2 cellular contexts compared by ENCODE assay signal in the genomic region with DNA sequence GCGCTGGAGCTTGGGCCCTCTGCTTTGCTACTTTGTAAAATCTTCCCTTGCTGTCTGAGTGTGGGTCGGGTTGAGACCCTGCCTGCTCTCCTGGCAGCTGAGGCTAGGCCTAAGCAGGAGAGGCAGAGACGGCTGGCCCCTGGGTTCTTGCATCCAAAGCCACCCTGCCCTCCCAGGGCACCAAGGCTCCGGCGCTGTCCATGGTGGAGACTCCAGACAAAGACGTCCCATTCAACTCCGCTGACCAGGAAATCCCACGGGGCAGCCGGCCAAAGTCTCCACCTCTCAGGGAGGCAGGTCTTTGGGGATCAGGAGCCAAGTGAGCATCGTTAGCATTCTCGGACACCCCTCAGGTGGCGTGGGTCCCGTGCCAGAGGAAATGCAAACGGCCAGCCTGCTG.
TF ChIP-seq lines count a peak whose summit lies in the region.

No MANE protein-coding gene starts in this region.

TF ChIP-seq in GM23338, 12 proteins besides CTCF, POLR2A, EP300 and RAD21:
- TF ChIP-seq, protein P1, sequence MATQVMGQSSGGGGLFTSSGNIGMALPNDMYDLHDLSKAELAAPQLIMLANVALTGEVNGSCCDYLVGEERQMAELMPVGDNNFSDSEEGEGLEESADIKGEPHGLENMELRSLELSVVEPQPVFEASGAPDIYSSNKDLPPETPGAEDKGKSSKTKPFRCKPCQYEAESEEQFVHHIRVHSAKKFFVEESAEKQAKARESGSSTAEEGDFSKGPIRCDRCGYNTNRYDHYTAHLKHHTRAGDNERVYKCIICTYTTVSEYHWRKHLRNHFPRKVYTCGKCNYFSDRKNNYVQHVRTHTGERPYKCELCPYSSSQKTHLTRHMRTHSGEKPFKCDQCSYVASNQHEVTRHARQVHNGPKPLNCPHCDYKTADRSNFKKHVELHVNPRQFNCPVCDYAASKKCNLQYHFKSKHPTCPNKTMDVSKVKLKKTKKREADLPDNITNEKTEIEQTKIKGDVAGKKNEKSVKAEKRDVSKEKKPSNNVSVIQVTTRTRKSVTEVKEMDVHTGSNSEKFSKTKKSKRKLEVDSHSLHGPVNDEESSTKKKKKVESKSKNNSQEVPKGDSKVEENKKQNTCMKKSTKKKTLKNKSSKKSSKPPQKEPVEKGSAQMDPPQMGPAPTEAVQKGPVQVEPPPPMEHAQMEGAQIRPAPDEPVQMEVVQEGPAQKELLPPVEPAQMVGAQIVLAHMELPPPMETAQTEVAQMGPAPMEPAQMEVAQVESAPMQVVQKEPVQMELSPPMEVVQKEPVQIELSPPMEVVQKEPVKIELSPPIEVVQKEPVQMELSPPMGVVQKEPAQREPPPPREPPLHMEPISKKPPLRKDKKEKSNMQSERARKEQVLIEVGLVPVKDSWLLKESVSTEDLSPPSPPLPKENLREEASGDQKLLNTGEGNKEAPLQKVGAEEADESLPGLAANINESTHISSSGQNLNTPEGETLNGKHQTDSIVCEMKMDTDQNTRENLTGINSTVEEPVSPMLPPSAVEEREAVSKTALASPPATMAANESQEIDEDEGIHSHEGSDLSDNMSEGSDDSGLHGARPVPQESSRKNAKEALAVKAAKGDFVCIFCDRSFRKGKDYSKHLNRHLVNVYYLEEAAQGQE (IDR thresholded peaks at IDR 0.05; ENCODE audit: unreplicated experiment), result peak; percentile 94
- no peak for TF ChIP-seq EZH2 (IDR thresholded peaks at IDR 0.05; ENCODE audit: low read depth, unreplicated experiment)

TF ChIP-seq in WTC11, 78 proteins besides CTCF, POLR2A, EP300 and RAD21 (continued from another document):
- peak; percentile 78; the same call in 1 of the 2 replicates for TF ChIP-seq TP53 (CRISPR knock-in tag; IDR thresholded peaks at IDR 0.05)
- TF ChIP-seq NR1H2 (CRISPR knock-in tag; IDR thresholded peaks at IDR 0.05), result no peak
- TF ChIP-seq, protein P2, sequence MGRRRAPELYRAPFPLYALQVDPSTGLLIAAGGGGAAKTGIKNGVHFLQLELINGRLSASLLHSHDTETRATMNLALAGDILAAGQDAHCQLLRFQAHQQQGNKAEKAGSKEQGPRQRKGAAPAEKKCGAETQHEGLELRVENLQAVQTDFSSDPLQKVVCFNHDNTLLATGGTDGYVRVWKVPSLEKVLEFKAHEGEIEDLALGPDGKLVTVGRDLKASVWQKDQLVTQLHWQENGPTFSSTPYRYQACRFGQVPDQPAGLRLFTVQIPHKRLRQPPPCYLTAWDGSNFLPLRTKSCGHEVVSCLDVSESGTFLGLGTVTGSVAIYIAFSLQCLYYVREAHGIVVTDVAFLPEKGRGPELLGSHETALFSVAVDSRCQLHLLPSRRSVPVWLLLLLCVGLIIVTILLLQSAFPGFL (CRISPR knock-in tag; IDR thresholded peaks at IDR 0.05; ENCODE audit: borderline replicate concordance), result no peak
- TF ChIP-seq ZNF138 (CRISPR knock-in tag; conservative IDR thresholded peaks at IDR 0.05), result 0 out of 2 replicates have a peak, but pooled peaks have one; percentile 40
- TF ChIP-seq, protein P3, sequence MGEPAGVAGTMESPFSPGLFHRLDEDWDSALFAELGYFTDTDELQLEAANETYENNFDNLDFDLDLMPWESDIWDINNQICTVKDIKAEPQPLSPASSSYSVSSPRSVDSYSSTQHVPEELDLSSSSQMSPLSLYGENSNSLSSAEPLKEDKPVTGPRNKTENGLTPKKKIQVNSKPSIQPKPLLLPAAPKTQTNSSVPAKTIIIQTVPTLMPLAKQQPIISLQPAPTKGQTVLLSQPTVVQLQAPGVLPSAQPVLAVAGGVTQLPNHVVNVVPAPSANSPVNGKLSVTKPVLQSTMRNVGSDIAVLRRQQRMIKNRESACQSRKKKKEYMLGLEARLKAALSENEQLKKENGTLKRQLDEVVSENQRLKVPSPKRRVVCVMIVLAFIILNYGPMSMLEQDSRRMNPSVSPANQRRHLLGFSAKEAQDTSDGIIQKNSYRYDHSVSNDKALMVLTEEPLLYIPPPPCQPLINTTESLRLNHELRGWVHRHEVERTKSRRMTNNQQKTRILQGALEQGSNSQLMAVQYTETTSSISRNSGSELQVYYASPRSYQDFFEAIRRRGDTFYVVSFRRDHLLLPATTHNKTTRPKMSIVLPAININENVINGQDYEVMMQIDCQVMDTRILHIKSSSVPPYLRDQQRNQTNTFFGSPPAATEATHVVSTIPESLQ (CRISPR knock-in tag; IDR thresholded peaks at IDR 0.05), result no peak
- TF ChIP-seq, protein P4, sequence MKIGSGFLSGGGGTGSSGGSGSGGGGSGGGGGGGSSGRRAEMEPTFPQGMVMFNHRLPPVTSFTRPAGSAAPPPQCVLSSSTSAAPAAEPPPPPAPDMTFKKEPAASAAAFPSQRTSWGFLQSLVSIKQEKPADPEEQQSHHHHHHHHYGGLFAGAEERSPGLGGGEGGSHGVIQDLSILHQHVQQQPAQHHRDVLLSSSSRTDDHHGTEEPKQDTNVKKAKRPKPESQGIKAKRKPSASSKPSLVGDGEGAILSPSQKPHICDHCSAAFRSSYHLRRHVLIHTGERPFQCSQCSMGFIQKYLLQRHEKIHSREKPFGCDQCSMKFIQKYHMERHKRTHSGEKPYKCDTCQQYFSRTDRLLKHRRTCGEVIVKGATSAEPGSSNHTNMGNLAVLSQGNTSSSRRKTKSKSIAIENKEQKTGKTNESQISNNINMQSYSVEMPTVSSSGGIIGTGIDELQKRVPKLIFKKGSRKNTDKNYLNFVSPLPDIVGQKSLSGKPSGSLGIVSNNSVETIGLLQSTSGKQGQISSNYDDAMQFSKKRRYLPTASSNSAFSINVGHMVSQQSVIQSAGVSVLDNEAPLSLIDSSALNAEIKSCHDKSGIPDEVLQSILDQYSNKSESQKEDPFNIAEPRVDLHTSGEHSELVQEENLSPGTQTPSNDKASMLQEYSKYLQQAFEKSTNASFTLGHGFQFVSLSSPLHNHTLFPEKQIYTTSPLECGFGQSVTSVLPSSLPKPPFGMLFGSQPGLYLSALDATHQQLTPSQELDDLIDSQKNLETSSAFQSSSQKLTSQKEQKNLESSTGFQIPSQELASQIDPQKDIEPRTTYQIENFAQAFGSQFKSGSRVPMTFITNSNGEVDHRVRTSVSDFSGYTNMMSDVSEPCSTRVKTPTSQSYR (CRISPR knock-in tag; IDR thresholded peaks at IDR 0.05), result 0 out of 2 replicates have a peak, but pooled peaks have one; percentile 53
- TF ChIP-seq ZBTB21 (CRISPR knock-in tag; IDR thresholded peaks at IDR 0.05; ENCODE audit: borderline replicate concordance), result peak; percentile 59; the same call in 1 of the 2 replicates
- TF ChIP-seq, protein P5, sequence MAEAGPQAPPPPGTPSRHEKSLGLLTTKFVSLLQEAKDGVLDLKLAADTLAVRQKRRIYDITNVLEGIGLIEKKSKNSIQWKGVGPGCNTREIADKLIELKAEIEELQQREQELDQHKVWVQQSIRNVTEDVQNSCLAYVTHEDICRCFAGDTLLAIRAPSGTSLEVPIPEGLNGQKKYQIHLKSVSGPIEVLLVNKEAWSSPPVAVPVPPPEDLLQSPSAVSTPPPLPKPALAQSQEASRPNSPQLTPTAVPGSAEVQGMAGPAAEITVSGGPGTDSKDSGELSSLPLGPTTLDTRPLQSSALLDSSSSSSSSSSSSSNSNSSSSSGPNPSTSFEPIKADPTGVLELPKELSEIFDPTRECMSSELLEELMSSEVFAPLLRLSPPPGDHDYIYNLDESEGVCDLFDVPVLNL (CRISPR knock-in tag; IDR thresholded peaks at IDR 0.05; ENCODE audit: borderline replicate concordance, low read depth), result no peak
- no peak for TF ChIP-seq ZNF416 (CRISPR knock-in tag; IDR thresholded peaks at IDR 0.05)
- TF ChIP-seq FOXP1 (CRISPR knock-in tag; IDR thresholded peaks at IDR 0.05; ENCODE audit: borderline replicate concordance), result peak; percentile 79
- TF ChIP-seq, protein P6, sequence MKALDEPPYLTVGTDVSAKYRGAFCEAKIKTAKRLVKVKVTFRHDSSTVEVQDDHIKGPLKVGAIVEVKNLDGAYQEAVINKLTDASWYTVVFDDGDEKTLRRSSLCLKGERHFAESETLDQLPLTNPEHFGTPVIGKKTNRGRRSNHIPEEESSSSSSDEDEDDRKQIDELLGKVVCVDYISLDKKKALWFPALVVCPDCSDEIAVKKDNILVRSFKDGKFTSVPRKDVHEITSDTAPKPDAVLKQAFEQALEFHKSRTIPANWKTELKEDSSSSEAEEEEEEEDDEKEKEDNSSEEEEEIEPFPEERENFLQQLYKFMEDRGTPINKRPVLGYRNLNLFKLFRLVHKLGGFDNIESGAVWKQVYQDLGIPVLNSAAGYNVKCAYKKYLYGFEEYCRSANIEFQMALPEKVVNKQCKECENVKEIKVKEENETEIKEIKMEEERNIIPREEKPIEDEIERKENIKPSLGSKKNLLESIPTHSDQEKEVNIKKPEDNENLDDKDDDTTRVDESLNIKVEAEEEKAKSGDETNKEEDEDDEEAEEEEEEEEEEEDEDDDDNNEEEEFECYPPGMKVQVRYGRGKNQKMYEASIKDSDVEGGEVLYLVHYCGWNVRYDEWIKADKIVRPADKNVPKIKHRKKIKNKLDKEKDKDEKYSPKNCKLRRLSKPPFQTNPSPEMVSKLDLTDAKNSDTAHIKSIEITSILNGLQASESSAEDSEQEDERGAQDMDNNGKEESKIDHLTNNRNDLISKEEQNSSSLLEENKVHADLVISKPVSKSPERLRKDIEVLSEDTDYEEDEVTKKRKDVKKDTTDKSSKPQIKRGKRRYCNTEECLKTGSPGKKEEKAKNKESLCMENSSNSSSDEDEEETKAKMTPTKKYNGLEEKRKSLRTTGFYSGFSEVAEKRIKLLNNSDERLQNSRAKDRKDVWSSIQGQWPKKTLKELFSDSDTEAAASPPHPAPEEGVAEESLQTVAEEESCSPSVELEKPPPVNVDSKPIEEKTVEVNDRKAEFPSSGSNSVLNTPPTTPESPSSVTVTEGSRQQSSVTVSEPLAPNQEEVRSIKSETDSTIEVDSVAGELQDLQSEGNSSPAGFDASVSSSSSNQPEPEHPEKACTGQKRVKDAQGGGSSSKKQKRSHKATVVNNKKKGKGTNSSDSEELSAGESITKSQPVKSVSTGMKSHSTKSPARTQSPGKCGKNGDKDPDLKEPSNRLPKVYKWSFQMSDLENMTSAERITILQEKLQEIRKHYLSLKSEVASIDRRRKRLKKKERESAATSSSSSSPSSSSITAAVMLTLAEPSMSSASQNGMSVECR (CRISPR knock-in tag; IDR thresholded peaks at IDR 0.05; ENCODE audit: borderline replicate concordance), result peak; percentile 72; the same call in 1 of the 2 replicates
- 0 out of 2 replicates have a peak, but pooled peaks have one; percentile 19 for TF ChIP-seq TEAD4 (CRISPR knock-in tag; IDR thresholded peaks at IDR 0.05)
- no peak for TF ChIP-seq GTF2I (CRISPR knock-in tag; conservative IDR thresholded peaks at IDR 0.05)
- no peak for TF ChIP-seq FOXJ3 (CRISPR knock-in tag; IDR thresholded peaks at IDR 0.05; ENCODE audit: borderline replicate concordance)
- TF ChIP-seq ZNF423 (CRISPR knock-in tag; IDR thresholded peaks at IDR 0.05), result no peak
- TF ChIP-seq ZNF317 (CRISPR knock-in tag; IDR thresholded peaks at IDR 0.05; ENCODE audit: borderline replicate concordance, low read depth), result no peak
- TF ChIP-seq ZNF121 (CRISPR knock-in tag; IDR thresholded peaks at IDR 0.05), result no peak
- TF ChIP-seq, protein P7, sequence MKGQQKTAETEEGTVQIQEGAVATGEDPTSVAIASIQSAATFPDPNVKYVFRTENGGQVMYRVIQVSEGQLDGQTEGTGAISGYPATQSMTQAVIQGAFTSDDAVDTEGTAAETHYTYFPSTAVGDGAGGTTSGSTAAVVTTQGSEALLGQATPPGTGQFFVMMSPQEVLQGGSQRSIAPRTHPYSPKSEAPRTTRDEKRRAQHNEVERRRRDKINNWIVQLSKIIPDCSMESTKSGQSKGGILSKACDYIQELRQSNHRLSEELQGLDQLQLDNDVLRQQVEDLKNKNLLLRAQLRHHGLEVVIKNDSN (CRISPR knock-in tag; IDR thresholded peaks at IDR 0.05), result 0 out of 2 replicates have a peak, but pooled peaks have one; percentile 33
- TF ChIP-seq ESRRA (CRISPR knock-in tag; IDR thresholded peaks at IDR 0.05; ENCODE audit: borderline replicate concordance), result peak; percentile 30; the same call in 1 of the 2 replicates
- TF ChIP-seq, protein P8, sequence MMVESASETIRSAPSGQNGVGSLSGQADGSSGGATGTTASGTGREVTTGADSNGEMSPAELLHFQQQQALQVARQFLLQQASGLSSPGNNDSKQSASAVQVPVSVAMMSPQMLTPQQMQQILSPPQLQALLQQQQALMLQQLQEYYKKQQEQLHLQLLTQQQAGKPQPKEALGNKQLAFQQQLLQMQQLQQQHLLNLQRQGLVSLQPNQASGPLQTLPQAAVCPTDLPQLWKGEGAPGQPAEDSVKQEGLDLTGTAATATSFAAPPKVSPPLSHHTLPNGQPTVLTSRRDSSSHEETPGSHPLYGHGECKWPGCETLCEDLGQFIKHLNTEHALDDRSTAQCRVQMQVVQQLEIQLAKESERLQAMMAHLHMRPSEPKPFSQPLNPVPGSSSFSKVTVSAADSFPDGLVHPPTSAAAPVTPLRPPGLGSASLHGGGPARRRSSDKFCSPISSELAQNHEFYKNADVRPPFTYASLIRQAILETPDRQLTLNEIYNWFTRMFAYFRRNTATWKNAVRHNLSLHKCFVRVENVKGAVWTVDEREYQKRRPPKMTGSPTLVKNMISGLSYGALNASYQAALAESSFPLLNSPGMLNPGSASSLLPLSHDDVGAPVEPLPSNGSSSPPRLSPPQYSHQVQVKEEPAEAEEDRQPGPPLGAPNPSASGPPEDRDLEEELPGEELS (CRISPR knock-in tag; IDR thresholded peaks at IDR 0.05), result peak; percentile 84; the same call in 1 of the 2 replicates
